In the genomic region with DNA sequence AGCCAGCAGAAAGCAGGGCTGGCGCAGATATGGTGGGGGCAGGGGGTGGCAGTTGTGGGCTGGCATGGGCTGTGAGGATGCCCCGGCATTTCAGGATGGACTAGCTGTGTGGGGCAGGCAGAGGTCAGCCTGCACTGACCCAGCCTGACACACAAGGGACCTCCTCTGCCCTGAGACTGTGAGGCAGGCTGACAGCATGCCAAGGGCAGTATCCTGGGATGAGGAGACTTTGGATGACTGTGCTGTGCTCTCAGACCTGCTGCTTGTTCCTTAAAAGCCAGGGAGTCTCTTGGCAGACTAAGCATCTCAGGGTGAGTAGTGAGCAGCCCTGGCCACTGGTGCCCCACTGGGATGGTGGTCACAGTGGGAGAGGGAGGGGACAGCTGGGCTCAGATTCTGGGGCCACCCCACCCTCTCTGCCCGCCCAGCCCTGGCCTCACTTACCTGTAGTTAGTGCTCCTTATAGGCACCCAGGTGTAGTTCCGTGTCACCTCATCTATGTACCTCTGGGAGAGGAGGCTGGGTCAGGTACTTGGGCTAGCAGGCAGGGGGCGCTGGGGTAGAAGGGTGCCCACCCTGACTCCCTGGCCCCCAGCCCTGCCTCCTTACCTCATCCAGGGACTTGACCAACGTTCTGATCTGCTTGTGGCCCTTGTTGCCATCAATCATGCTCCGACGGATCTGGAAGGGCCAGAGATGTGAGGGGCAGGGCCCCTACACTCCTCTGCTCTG, we compare ENCODE assay signal across 14 cellular contexts. TPM values are rescaled to one million over a fixed set of nuclear protein-coding genes. Genes with fewer than 3 reads are reported as not detected.
DNase-seq lines count a peak whose midpoint lies in the region; ATAC-seq, FAIRE-seq and TF ChIP-seq lines count a peak whose summit lies in the region.
"Had no signal": no experiment of that assay in that cellular context is flagged by ENCODE, and none has a peak within 500 bp of the region (broad histone marks: within the 10 kb centered on the region; RNA-seq: fewer than 3 reads in every experiment).

No MANE protein-coding gene starts in this region.

- intact Hi-C loops in Calu3 (cut with micrococcal nuclease; ENCODE audit: unreplicated experiment): loop anchor here (10.0 kb wide), 1 partner anchor 49 kb away; no protein-coding TSS in a partner anchor

- BruUV-seq in Calu3 (replicated peaks; lab: Mats Ljungman, UMichigan): no TSS peak

- peak; percentile 36 for FAIRE-seq in H54 (lab: Jason Lieb, UNC)
- FAIRE-seq: bronchial epithelial cell had no signal

- H3K27ac Mint-ChIP-seq in Calu3 (ENCODE audit: unreplicated experiment) (no peak overlapping the region), naive B cell (peak overlapping the region in 1 of 6 donors; percentile 29)
- H3K27ac Mint-ChIP-seq: activated CD4-positive, alpha-beta T cell treated with anti-CD3 and anti-CD28 coated beads, Interleukin-2, amount 10 ng/mL, durations not matched to agents 24 days and 14 days; activated T-helper 17 cell treated with anti-CD3 and anti-CD28 coated beads, Interleukin-2, amount 50 U/mL, for 72 hours had no signal

- ATAC-seq in SK-N-SH treated with all-trans-retinoic acid at 6 μM for 48 hours (peak; percentile 9), naive B cell (ENCODE audit: low read depth in 2 of 2) (peak; percentile 20 to 42), GM19467 (IDR thresholded peaks at IDR 0.05; ENCODE audit: unreplicated experiment) (no peak), HG03442 (IDR thresholded peaks at IDR 0.05; ENCODE audit: unreplicated experiment) (no peak)
- ATAC-seq: activated T-helper 17 cell treated with anti-CD3 and anti-CD28 coated beads, Interleukin-2, amount 50 U/mL, for 72 hours; heart left ventricle had no signal

- H3K4me3 Mint-ChIP-seq in Calu3 (ENCODE audit: low read depth, unreplicated experiment): no peak overlapping the region
- H3K4me3 Mint-ChIP-seq in naive B cell: no peak overlapping the region
- H3K4me3 Mint-ChIP-seq: activated CD4-positive, alpha-beta T cell treated with anti-CD3 and anti-CD28 coated beads, Interleukin-2, amount 10 ng/mL, durations not matched to agents 24 days and 14 days; activated T-helper 17 cell treated with anti-CD3 and anti-CD28 coated beads, Interleukin-2, amount 50 U/mL, for 72 hours had no signal

- DNase-seq in Calu3: peak; percentile 18
- DNase-seq in H54 (ENCODE audit: insufficient read length, low spot score): peak; percentile 68
- DNase-seq in naive B cell: no peak
- no peak for DNase-seq in activated gamma-delta T cell treated with Interleukin-2 at 50 U/mL for 16 hours
- DNase-seq: activated CD4-positive, alpha-beta T cell treated with anti-CD3 and anti-CD28 coated beads, Interleukin-2, amount 10 ng/mL, durations not matched to agents 24 days and 14 days; DMS53; heart left ventricle; KBM-7; NCI-H2081 had no signal

- no peak for TF ChIP-seq CTCF in Calu3 (IDR thresholded peaks at IDR 0.05; ENCODE audit: unreplicated experiment)

- H3K9me3 Mint-ChIP-seq in Calu3 (ENCODE audit: low read depth, unreplicated experiment): no peaks in the 10 kb centered on the region
- no peaks in the 10 kb centered on the region for H3K9me3 Mint-ChIP-seq in naive B cell
- H3K9me3 Mint-ChIP-seq: activated CD4-positive, alpha-beta T cell treated with anti-CD3 and anti-CD28 coated beads, Interleukin-2, amount 10 ng/mL, durations not matched to agents 24 days and 14 days; activated T-helper 17 cell treated with anti-CD3 and anti-CD28 coated beads, Interleukin-2, amount 50 U/mL, for 72 hours had no signal

- H3K27me3 Mint-ChIP-seq in Calu3 (ENCODE audit: unreplicated experiment) (peaks cover 84% of the 10 kb centered on the region), naive B cell (peaks cover 4 to 47% (median 38%) of the 10 kb centered on the region in 3 donors)
- H3K27me3 Mint-ChIP-seq: activated T-helper 17 cell treated with anti-CD3 and anti-CD28 coated beads, Interleukin-2, amount 50 U/mL, for 72 hours had no signal

- H3K36me3 Mint-ChIP-seq in Calu3 (ENCODE audit: insufficient read depth, unreplicated experiment) (no peaks in the 10 kb centered on the region), naive B cell (no peaks in the 10 kb centered on the region)

- CTCF ChIA-PET in Calu3 (lab: Charles Lee): no interaction called here

- H3K4me1 Mint-ChIP-seq in Calu3 (ENCODE audit: low read depth, unreplicated experiment): no peaks in the 10 kb centered on the region
- H3K4me1 Mint-ChIP-seq in naive B cell: peaks cover 0 to 13% (median 11%) of the 10 kb centered on the region in 3 donors
- H3K4me1 Mint-ChIP-seq: activated T-helper 17 cell treated with anti-CD3 and anti-CD28 coated beads, Interleukin-2, amount 50 U/mL, for 72 hours had no signal

- TF ChIP-seq POLR2A in H54 (IDR thresholded peaks at IDR 0.05; ENCODE audit: low read depth, low read length): no peak

TF ChIP-seq in SK-N-SH treated with all-trans-retinoic acid at 6 μM for 48 hours, 23 proteins besides CTCF, POLR2A, EP300 and RAD21:
- no peak for TF ChIP-seq ZFP30 (CRISPR knock-in tag; IDR thresholded peaks at IDR 0.05)
- TF ChIP-seq TCF4 (CRISPR knock-in tag; IDR thresholded peaks at IDR 0.05; ENCODE audit: borderline replicate concordance): no peak
- no peak for TF ChIP-seq ISL1 (CRISPR knock-in tag; IDR thresholded peaks at IDR 0.05)
- TF ChIP-seq SNAI2 (CRISPR knock-in tag; IDR thresholded peaks at IDR 0.05): no peak
- no peak for TF ChIP-seq ZC3H10 (CRISPR knock-in tag; IDR thresholded peaks at IDR 0.05)
- TF ChIP-seq, protein P1, sequence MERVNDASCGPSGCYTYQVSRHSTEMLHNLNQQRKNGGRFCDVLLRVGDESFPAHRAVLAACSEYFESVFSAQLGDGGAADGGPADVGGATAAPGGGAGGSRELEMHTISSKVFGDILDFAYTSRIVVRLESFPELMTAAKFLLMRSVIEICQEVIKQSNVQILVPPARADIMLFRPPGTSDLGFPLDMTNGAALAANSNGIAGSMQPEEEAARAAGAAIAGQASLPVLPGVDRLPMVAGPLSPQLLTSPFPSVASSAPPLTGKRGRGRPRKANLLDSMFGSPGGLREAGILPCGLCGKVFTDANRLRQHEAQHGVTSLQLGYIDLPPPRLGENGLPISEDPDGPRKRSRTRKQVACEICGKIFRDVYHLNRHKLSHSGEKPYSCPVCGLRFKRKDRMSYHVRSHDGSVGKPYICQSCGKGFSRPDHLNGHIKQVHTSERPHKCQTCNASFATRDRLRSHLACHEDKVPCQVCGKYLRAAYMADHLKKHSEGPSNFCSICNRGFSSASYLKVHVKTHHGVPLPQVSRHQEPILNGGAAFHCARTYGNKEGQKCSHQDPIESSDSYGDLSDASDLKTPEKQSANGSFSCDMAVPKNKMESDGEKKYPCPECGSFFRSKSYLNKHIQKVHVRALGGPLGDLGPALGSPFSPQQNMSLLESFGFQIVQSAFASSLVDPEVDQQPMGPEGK (CRISPR knock-in tag; IDR thresholded peaks at IDR 0.05; ENCODE audit: borderline replicate concordance): no peak
- TF ChIP-seq OSR1 (CRISPR knock-in tag; IDR thresholded peaks at IDR 0.05): no peak
- no peak for TF ChIP-seq RARB (CRISPR knock-in tag; IDR thresholded peaks at IDR 0.05)
- TF ChIP-seq ARNTL (CRISPR knock-in tag; IDR thresholded peaks at IDR 0.05; ENCODE audit: borderline replicate concordance, low read depth): no peak
- no peak for TF ChIP-seq TOX (CRISPR knock-in tag; IDR thresholded peaks at IDR 0.05; ENCODE audit: borderline replicate concordance)
- no peak for TF ChIP-seq GLIS3 (CRISPR knock-in tag; IDR thresholded peaks at IDR 0.05)
- TF ChIP-seq CSDC2 (CRISPR knock-in tag; IDR thresholded peaks at IDR 0.05): no peak
- TF ChIP-seq, protein P2, sequence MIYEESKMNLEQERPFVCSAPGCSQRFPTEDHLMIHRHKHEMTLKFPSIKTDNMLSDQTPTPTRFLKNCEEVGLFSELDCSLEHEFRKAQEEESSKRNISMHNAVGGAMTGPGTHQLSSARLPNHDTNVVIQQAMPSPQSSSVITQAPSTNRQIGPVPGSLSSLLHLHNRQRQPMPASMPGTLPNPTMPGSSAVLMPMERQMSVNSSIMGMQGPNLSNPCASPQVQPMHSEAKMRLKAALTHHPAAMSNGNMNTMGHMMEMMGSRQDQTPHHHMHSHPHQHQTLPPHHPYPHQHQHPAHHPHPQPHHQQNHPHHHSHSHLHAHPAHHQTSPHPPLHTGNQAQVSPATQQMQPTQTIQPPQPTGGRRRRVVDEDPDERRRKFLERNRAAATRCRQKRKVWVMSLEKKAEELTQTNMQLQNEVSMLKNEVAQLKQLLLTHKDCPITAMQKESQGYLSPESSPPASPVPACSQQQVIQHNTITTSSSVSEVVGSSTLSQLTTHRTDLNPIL (CRISPR knock-in tag; IDR thresholded peaks at IDR 0.05; ENCODE audit: low read depth): no peak
- no peak for TF ChIP-seq ZFP3 (CRISPR knock-in tag; IDR thresholded peaks at IDR 0.05)
- no peak for TF ChIP-seq POU6F1 (CRISPR knock-in tag; IDR thresholded peaks at IDR 0.05; ENCODE audit: borderline replicate concordance, low read depth)

RNA-seq across cellular contexts. Expression of gene TMEM115, which starts 16.0 kb away (rescaled TPM):
- total RNA-seq in Calu3 (2022): 29.3 and 29.4 TPM in 2 replicates
- polyA plus RNA-seq in naive B cell (ENCODE audit: low read depth in 6 of 6): 10 to 100 TPM; 24.5 to 34.1 (median 31.6) TPM

RNA-seq across cellular contexts. Expression of gene CYB561D2, which starts 24.7 kb away (rescaled TPM):
- total RNA-seq in Calu3 (2022): 19.4 and 19.7 TPM in 2 replicates
- 10 to 100 TPM; 55.4 to 75.9 (median 65.2) TPM for polyA plus RNA-seq in naive B cell (ENCODE audit: low read depth in 6 of 6)

RNA-seq across cellular contexts. Expression of gene NPRL2, which starts 24.8 kb away (rescaled TPM):
- 21.0 and 21.8 TPM in 2 replicates for total RNA-seq in Calu3 (2022)
- polyA plus RNA-seq in naive B cell (ENCODE audit: low read depth in 6 of 6): 10 to 100 TPM; 17.9 to 31.8 (median 23.7) TPM

RNA-seq across cellular contexts. Expression of gene ZMYND10, which starts 29.8 kb away (rescaled TPM):
- total RNA-seq in Calu3 (2022): 0.44 and 0.71 TPM in 2 replicates
- polyA plus RNA-seq in naive B cell (ENCODE audit: low read depth in 6 of 6): under 1 TPM in 1 of 6 donors, not detected in 5; 0.53 TPM

RNA-seq across cellular contexts. Expression of gene RASSF1, which starts 34.7 kb away (rescaled TPM):
- 14.7 and 16.8 TPM in 2 replicates for total RNA-seq in Calu3 (2022)
- polyA plus RNA-seq in naive B cell (ENCODE audit: low read depth in 6 of 6): 100 to 1,000 TPM in 2 of 6 donors, 10 to 100 TPM in 4; 71.9 to 147 (median 89.9) TPM

Comparison
In these comparisons a context has a peak if more than half of its experiments do, and no peak if none do; other contexts are left out.
1. DNase-seq: peak in Calu3 (single experiment) and H54 (single experiment); none in naive B cell (single experiment) and activated gamma-delta T cell treated with Interleukin-2 at 50 U/mL for 16 hours (single experiment).
2. ATAC-seq: peak in SK-N-SH treated with all-trans-retinoic acid at 6 μM for 48 hours (single experiment) and naive B cell (2 of 2); none in GM19467 (single experiment) and HG03442 (single experiment).